In the genomic region with DNA sequence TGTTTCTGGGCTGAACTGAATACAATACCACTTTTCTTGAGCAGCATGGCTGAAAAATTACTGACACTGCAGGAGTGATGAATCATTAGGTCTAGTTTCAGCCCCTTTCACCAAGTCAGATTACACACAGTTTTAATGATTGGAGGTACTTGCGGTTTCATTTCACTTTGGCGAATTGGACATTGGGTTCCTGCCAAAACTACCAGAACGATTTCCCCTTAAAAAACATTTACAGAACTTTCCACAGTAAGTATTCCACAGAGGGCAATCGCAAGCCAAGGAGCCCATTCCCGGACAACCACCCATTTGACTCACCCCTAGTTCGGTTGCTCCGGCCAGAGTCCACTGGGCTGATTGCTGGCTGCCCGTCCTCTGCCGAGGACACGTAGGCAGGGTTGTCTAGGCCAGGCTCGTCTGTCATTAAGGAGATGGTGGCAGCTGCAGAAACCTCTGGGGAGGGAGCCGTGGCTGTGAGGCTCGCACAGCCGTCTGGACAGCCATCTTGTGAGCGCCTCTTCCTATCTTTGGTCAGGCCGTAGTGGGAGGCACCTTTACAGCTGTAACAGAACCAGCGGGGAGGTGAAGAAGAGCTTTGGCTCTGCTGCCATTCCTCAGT, we compare ENCODE assay signal across 10 cellular contexts.
DNase-seq lines count a peak whose midpoint lies in the region; ATAC-seq and TF ChIP-seq lines count a peak whose summit lies in the region.
"Had no signal": no experiment of that assay in that cellular context is flagged by ENCODE, and none has a peak within 500 bp of the region (broad histone marks: within the 10 kb centered on the region; RNA-seq: fewer than 3 reads in every experiment).

No MANE protein-coding gene starts in this region.

- POLR2A ChIA-PET in GM10248 (lab: Yijun Ruan, JAX) = no interaction called here

- H3K9me3 ChIP-seq in SJSA1 (replicated peaks) = no peaks in the 10 kb centered on the region
- H3K9me3 ChIP-seq: Caco-2 had no signal

- no peaks in the 10 kb centered on the region for H3K36me3 ChIP-seq in SJSA1

- CTCF ChIA-PET in GM10248 (lab: Yijun Ruan, JAX) = interaction anchor here (1.2 to 2.4 kb wide), 2 partner anchors 10 to 727 kb away, joined by 3 to 9 read pairs; no protein-coding TSS in a partner anchor

- intact Hi-C loops in Right ventricle myocardium inferior (cut with DNase I) = no loop called here

- no peaks in the 10 kb centered on the region for H3K27me3 ChIP-seq in SJSA1 (replicated peaks)

- H3K27ac ChIP-seq in SJSA1 = peak overlapping the region; percentile 20

- TF ChIP-seq CTCF in GM12865 (IDR thresholded peaks at IDR 0.05; ENCODE audit: insufficient read depth, low read depth, low read length, missing control alignments) (no peak), GM10248 (IDR thresholded peaks at IDR 0.05; ENCODE audit: control extremely low read depth, extremely low read depth, low read depth, missing control alignments) (no peak)

- peaks cover 17% of the 10 kb centered on the region for H3K4me1 ChIP-seq in SJSA1 (replicated peaks)

- DNase-seq in GM12865 (ENCODE audit: low read depth) (peak; percentile 3), SJSA1 (ENCODE audit: low read depth in 1 of 2, low spot score in 2 of 2) (peak; percentile 46 to 49), Right ventricle myocardium inferior (ENCODE audit: missing footprints) (peak; percentile 80), pulmonary artery endothelial cell (ENCODE audit: low read depth, low spot score) (peak; percentile 33), DMS153 (lab: John Stamatoyannopoulos, UW) (no peak), GM10248 (ENCODE audit: extremely low spot score) (no peak)
- no peak for DNase-seq in stimulated activated CD4-positive, alpha-beta T cell treated with anti-CD3 and anti-CD28 coated beads, Interleukin-4, amount 100 ng/mL, for 1 hour
- DNase-seq: Caco-2 had no signal

- ATAC-seq in Right ventricle myocardium inferior (peak; percentile 97), GM21825 (IDR thresholded peaks at IDR 0.05; ENCODE audit: unreplicated experiment) (no peak)
- ATAC-seq: HCT116 had no signal

- H3K4me3 ChIP-seq in GM12865 (ENCODE audit: low read depth, low read length) = no peak overlapping the region
- peak overlapping the region; percentile 19 for H3K4me3 ChIP-seq in SJSA1

Comparison
In these comparisons a context has a peak if more than half of its experiments do, and no peak if none do; other contexts are left out.
1. DNase-seq: peak in GM12865 (single experiment), SJSA1 (2 of 2), Right ventricle myocardium inferior (single experiment) and pulmonary artery endothelial cell (single experiment); none in DMS153 (single experiment), stimulated activated CD4-positive, alpha-beta T cell treated with anti-CD3 and anti-CD28 coated beads, Interleukin-4, amount 100 ng/mL, for 1 hour (single experiment) and GM10248 (single experiment).